In the genomic region with DNA sequence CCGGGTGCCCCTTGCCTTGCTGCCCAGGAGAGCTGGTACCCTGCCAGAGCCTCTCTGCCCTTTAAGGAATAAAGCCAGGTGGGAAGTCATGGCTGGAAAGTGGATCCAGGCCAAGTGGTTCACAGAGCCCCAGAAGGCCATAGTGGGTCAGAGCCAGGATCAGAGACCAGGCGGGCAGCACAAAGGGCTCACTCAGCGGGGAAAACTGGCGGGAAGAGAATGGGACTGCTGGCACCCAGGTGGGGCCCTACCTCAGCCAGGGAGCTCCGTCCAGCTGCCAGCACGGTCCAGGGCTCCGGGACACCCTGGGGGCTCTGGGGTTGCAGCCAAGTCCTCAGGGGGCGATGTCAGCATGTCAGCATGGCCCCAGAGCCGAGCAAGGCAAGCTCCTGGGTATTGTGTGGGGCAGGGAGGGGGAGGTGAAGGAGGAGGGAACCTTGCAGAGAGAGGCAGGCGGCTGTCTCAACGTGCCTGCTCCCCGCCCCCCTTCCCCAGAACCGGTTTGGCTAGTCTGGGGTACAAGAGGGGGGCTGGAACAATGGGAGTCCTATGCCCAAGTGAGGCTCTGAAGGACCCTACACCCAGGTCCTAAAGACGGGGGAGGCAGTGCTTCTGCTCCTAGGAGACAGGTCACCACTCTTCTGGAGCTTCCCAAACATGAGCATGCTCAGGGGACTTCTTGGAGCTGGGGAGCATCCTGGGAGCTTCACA, we compare ENCODE assay signal across 1 cellular context.
TF ChIP-seq lines count a peak whose summit lies in the region.

A gene (minus strand): TSS at position 402 of the 711 bp plus-strand sequence. CDS start 3,598 bp downstream, outside the sequence.

TF ChIP-seq in GM23338, 12 proteins besides CTCF, POLR2A, EP300 and RAD21 (continued from another document):
- TF ChIP-seq, protein P1, sequence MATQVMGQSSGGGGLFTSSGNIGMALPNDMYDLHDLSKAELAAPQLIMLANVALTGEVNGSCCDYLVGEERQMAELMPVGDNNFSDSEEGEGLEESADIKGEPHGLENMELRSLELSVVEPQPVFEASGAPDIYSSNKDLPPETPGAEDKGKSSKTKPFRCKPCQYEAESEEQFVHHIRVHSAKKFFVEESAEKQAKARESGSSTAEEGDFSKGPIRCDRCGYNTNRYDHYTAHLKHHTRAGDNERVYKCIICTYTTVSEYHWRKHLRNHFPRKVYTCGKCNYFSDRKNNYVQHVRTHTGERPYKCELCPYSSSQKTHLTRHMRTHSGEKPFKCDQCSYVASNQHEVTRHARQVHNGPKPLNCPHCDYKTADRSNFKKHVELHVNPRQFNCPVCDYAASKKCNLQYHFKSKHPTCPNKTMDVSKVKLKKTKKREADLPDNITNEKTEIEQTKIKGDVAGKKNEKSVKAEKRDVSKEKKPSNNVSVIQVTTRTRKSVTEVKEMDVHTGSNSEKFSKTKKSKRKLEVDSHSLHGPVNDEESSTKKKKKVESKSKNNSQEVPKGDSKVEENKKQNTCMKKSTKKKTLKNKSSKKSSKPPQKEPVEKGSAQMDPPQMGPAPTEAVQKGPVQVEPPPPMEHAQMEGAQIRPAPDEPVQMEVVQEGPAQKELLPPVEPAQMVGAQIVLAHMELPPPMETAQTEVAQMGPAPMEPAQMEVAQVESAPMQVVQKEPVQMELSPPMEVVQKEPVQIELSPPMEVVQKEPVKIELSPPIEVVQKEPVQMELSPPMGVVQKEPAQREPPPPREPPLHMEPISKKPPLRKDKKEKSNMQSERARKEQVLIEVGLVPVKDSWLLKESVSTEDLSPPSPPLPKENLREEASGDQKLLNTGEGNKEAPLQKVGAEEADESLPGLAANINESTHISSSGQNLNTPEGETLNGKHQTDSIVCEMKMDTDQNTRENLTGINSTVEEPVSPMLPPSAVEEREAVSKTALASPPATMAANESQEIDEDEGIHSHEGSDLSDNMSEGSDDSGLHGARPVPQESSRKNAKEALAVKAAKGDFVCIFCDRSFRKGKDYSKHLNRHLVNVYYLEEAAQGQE (IDR thresholded peaks at IDR 0.05; ENCODE audit: unreplicated experiment): peak; percentile 19
- no peak for TF ChIP-seq EZH2phosphoT487 (IDR thresholded peaks at IDR 0.05; ENCODE audit: unreplicated experiment)
- TF ChIP-seq STAT1 (IDR thresholded peaks at IDR 0.05; ENCODE audit: unreplicated experiment): no peak
- no peak for TF ChIP-seq EZH2 (IDR thresholded peaks at IDR 0.05; ENCODE audit: low read depth, unreplicated experiment)
- no peak for TF ChIP-seq ZNF331 (CRISPR knock-in tag; IDR thresholded peaks at IDR 0.05; ENCODE audit: low read depth)
- TF ChIP-seq, protein P2, sequence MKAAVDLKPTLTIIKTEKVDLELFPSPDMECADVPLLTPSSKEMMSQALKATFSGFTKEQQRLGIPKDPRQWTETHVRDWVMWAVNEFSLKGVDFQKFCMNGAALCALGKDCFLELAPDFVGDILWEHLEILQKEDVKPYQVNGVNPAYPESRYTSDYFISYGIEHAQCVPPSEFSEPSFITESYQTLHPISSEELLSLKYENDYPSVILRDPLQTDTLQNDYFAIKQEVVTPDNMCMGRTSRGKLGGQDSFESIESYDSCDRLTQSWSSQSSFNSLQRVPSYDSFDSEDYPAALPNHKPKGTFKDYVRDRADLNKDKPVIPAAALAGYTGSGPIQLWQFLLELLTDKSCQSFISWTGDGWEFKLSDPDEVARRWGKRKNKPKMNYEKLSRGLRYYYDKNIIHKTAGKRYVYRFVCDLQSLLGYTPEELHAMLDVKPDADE (IDR thresholded peaks at IDR 0.05): 0 out of 2 replicates have a peak, but pooled peaks have one; percentile 36
- TF ChIP-seq, protein P3, sequence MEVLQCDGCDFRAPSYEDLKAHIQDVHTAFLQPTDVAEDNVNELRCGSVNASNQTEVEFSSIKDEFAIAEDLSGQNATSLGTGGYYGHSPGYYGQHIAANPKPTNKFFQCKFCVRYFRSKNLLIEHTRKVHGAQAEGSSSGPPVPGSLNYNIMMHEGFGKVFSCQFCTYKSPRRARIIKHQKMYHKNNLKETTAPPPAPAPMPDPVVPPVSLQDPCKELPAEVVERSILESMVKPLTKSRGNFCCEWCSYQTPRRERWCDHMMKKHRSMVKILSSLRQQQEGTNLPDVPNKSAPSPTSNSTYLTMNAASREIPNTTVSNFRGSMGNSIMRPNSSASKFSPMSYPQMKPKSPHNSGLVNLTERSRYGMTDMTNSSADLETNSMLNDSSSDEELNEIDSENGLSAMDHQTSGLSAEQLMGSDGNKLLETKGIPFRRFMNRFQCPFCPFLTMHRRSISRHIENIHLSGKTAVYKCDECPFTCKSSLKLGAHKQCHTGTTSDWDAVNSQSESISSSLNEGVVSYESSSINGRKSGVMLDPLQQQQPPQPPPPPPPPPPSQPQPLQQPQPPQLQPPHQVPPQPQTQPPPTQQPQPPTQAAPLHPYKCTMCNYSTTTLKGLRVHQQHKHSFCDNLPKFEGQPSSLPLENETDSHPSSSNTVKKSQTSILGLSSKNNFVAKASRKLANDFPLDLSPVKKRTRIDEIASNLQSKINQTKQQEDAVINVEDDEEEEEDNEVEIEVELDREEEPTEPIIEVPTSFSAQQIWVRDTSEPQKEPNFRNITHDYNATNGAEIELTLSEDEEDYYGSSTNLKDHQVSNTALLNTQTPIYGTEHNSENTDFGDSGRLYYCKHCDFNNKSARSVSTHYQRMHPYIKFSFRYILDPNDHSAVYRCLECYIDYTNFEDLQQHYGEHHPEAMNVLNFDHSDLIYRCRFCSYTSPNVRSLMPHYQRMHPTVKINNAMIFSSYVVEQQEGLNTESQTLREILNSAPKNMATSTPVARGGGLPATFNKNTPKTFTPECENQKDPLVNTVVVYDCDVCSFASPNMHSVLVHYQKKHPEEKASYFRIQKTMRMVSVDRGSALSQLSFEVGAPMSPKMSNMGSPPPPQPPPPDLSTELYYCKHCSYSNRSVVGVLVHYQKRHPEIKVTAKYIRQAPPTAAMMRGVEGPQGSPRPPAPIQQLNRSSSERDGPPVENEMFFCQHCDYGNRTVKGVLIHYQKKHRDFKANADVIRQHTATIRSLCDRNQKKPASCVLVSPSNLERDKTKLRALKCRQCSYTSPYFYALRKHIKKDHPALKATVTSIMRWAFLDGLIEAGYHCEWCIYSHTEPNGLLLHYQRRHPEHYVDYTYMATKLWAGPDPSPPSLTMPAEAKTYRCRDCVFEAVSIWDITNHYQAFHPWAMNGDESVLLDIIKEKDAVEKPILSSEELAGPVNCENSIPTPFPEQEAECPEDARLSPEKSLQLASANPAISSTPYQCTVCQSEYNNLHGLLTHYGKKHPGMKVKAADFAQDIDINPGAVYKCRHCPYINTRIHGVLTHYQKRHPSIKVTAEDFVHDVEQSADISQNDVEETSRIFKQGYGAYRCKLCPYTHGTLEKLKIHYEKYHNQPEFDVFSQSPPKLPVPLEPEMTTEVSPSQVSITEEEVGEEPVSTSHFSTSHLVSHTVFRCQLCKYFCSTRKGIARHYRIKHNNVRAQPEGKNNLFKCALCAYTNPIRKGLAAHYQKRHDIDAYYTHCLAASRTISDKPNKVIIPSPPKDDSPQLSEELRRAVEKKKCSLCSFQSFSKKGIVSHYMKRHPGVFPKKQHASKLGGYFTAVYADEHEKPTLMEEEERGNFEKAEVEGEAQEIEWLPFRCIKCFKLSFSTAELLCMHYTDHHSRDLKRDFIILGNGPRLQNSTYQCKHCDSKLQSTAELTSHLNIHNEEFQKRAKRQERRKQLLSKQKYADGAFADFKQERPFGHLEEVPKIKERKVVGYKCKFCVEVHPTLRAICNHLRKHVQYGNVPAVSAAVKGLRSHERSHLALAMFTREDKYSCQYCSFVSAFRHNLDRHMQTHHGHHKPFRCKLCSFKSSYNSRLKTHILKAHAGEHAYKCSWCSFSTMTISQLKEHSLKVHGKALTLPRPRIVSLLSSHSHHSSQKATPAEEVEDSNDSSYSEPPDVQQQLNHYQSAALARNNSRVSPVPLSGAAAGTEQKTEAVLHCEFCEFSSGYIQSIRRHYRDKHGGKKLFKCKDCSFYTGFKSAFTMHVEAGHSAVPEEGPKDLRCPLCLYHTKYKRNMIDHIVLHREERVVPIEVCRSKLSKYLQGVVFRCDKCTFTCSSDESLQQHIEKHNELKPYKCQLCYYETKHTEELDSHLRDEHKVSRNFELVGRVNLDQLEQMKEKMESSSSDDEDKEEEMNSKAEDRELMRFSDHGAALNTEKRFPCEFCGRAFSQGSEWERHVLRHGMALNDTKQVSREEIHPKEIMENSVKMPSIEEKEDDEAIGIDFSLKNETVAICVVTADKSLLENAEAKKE (CRISPR knock-in tag; IDR thresholded peaks at IDR 0.05): no peak; the same call in 1 of the 2 replicates
